Comparison of ENCODE assay signal across 1 cellular context in the genomic region with DNA sequence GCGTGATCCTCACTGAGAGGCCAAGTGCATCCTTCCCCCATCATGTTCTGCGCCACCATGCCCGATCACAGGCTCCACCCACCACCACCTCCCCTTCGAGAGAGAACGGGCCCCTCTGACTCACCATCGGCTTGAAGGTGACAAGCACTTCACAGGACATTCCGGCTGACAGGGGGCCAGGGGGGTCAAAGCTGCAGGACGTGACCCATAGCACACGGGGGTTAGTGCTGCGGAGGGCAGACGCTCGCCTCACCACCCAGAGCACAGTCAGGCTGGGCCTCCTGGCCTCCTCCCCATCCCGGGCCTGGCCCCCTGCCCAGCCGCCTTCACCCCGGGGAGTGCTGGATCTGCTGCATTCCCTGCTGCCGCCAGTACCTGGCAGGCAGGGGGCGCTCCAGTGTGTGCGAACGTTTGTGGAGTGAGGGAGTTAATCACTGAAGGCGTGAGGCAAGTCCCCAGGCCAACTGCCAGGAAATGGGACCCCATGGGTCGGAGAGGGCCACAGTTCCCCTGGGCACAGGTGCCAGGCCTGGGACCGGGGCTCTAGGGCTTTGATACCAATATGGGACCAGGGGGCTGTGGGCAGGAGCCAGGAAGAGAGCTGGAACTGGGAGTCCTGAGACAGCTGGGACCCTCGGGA.
TF ChIP-seq lines count a peak whose summit lies in the region.

No MANE protein-coding gene starts in this region.

TF ChIP-seq in liver, 16 proteins besides CTCF, POLR2A, EP300 and RAD21 (continued from another document):
- no peak for TF ChIP-seq ATF3 (IDR thresholded peaks at IDR 0.05)
